Comparison of ENCODE assay signal across 11 cellular contexts in the genomic region with DNA sequence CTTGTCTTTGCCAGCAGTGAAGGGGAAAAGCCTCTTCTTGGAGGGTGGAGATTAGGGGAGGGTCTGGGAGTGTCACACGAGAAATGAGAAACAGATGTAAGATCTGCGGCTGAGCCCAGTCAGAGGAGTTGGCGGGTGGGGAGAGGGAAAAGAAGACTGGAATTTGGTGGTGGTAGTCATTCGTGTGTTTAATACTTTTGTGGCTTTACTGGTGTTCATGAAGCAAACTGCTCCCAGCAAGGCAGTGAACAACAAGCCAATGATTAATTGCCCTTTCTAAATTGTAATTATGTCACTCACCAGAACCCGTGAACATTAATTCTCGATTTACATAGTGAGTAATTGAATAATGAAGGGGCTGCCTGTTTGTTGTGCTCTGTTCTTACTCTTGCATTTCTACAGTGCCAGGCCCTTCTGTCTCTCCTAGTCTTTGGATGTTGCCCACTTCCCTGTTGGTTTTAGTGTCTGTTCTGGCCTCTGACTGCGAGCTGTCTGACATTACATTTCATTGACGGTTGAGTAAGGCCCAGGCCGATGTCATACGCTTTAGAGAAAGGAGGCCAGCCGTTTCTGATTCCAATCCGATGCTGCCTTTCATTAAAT.
A peak's percentile ranks its signal among the peaks of the same experiment; 100 is the strongest.
DNase-seq lines count a peak whose midpoint lies in the region; ATAC-seq, FAIRE-seq and TF ChIP-seq lines count a peak whose summit lies in the region.
"Had no signal": no experiment of that assay in that cellular context is flagged by ENCODE, and none has a peak within 500 bp of the region (broad histone marks: within the 10 kb centered on the region; RNA-seq: fewer than 3 reads in every experiment).

No MANE protein-coding gene starts in this region.

- no peak for FAIRE-seq in GM12891 (lab: Jason Lieb, UNC)

- DNase-seq in AG08396 (ENCODE audit: low spot score): peak; percentile 71
- DNase-seq in MG63: peak; percentile 90
- no peak for DNase-seq in NCI-H1092 treated with DMSO at 0.1 percent for 48 hours (lab: John Stamatoyannopoulos, UW)
- no peak for DNase-seq in GM12891 (ENCODE audit: insufficient read length, low spot score)
- DNase-seq: activated naive CD4-positive, alpha-beta T cell treated with Interleukin-2 at 50 U/mL for 16 hours; COR-L47; NCI-H2029 had no signal

- H3K36me3 ChIP-seq in MG63: no peaks in the 10 kb centered on the region; the same call in 1 of the 2 replicates
- H3K36me3 ChIP-seq in esophagus (ENCODE audit: control insufficient read depth in 2 of 2, insufficient read depth in 2 of 2, low read length in 1 of 2): no peaks in the 10 kb centered on the region
- H3K36me3 ChIP-seq in mesodermal cell (ENCODE audit: control insufficient read depth, insufficient read depth, low read length): no peaks in the 10 kb centered on the region

- H3K27ac ChIP-seq in esophagus (ENCODE audit: low read depth in 2 of 2, low read length in 1 of 2) (peak overlapping the region; percentile 68 to 82), mesodermal cell (ENCODE audit: low read depth, low read length, severe bottlenecking) (peak overlapping the region; percentile 75)

- H3K4me1 ChIP-seq in esophagus (ENCODE audit: control insufficient read depth in 2 of 2, insufficient read depth in 2 of 2, low read length in 1 of 2) (peaks cover 3% of the 10 kb centered on the region in 2 donors), mesodermal cell (ENCODE audit: control insufficient read depth, insufficient read depth, low read length, poor library complexity, severe bottlenecking) (peaks cover 14% of the 10 kb centered on the region)

- ATAC-seq in HG03521 (IDR thresholded peaks at IDR 0.05; ENCODE audit: unreplicated experiment): no peak
- no peak for ATAC-seq in HG03457 (IDR thresholded peaks at IDR 0.05; ENCODE audit: unreplicated experiment)

- no peaks in the 10 kb centered on the region for H3K27me3 ChIP-seq in MG63
- H3K27me3 ChIP-seq in esophagus (ENCODE audit: control insufficient read depth in 1 of 2, insufficient read depth in 2 of 2, low read length in 2 of 2): no peaks in the 10 kb centered on the region

- 37 to 58% methylated on average over 12 of the region's 12 CpGs for WGBS in esophagus, 2 donors
- 84 to 85% methylated on average over 9 to 10 of the region's 12 CpGs for WGBS in mesodermal cell (ENCODE audit: insufficient coverage in 2 of 2), 2 experiments

- no peak for TF ChIP-seq POLR2A in GM12891 (IDR thresholded peaks at IDR 0.05; ENCODE audit: low read depth, low read length)

- H3K4me3 ChIP-seq in MG63 (no peak overlapping the region), esophagus (ENCODE audit: low read depth in 1 of 2, low read length in 2 of 2) (no peak overlapping the region), mesodermal cell (ENCODE audit: extremely low read depth, insufficient read depth, low read length, poor library complexity, severe bottlenecking) (no peak overlapping the region)

- H3K9me3 ChIP-seq in MG63 (peaks cover 9% of the 10 kb centered on the region), esophagus (ENCODE audit: control insufficient read depth in 2 of 2, insufficient read depth in 1 of 2, low read depth in 1 of 2, low read length in 1 of 2) (no peaks in the 10 kb centered on the region), mesodermal cell (ENCODE audit: control insufficient read depth, low read length) (no peaks in the 10 kb centered on the region)

TF ChIP-seq in GM12891, 5 proteins besides CTCF, POLR2A, EP300 and RAD21:
- TF ChIP-seq POLR2AphosphoS5 (IDR thresholded peaks at IDR 0.05; ENCODE audit: low read depth, low read length) (no peak), POU2F2 (IDR thresholded peaks at IDR 0.05; ENCODE audit: low read depth, low read length) (no peak), TAF1 (IDR thresholded peaks at IDR 0.05; ENCODE audit: low read depth, low read length) (no peak), SPI1 (IDR thresholded peaks at IDR 0.05; ENCODE audit: low read depth, low read length) (no peak), PAX5 (IDR thresholded peaks at IDR 0.05; ENCODE audit: insufficient read depth, low read length, severe bottlenecking) (no peak)

Comparison
In these comparisons a context has a peak if more than half of its experiments do, and no peak if none do; other contexts are left out.
1. DNase-seq: peak in AG08396 (single experiment) and MG63 (single experiment); none in NCI-H1092 treated with DMSO at 0.1 percent for 48 hours (single experiment) and GM12891 (single experiment).